ENCODE assay signal across 24 cellular contexts in the genomic region with DNA sequence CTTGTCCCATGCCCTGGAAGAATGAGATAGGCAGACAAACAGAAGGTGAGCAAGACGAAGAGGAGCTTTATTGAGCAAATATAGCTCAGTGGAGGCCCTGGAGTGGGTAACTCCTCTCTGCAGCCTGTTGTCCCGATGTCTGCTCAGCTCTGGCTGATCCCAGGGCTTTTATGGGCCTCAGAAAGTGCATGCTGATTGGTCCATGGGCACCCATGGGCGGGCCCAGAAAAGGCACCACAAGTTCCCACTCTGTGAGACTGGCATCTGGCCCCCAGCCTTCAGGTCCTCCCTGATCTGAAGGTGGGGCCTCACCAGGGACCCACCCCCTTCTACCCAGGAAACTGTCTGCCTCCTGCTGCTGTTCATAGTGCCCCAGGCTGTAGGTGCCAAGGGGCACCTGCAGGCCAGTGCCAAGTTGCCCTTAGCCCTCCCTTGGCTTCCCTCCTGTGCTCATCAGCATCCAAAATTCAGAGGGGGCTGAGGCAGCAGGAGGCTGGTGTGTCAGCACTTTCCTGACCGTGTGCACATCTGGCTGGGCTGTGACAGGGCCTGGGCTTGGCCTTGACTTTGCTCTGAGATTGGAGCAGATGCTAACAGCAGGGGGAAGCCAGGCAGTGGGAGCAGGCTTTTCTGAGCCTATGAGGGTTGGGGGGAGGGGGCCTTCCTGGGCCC. TPM values are rescaled to one million over a fixed set of nuclear protein-coding genes. Genes with fewer than 3 reads are reported as not detected.
"Had no signal": no experiment of that assay in that cellular context is flagged by ENCODE, and none has a peak within 500 bp of the region (broad histone marks: within the 10 kb centered on the region; RNA-seq: fewer than 3 reads in every experiment).

No MANE protein-coding gene starts in this region.

- H3K36me3 ChIP-seq: esophagus muscularis mucosa, gastroesophageal sphincter, left ventricle myocardium inferior, lower lobe of right lung, right lobe of liver, suprapubic skin, thyroid gland had no signal

- H3K9ac ChIP-seq: parathyroid adenoma had no signal

- H3K4me3 ChIP-seq: esophagus muscularis mucosa, gastroesophageal sphincter, left ventricle myocardium inferior, lower lobe of right lung, psoas muscle, right lobe of liver, suprapubic skin, thyroid gland had no signal

- H3K9me3 ChIP-seq: esophagus muscularis mucosa, gastroesophageal sphincter, left ventricle myocardium inferior, lower lobe of right lung, psoas muscle, right lobe of liver, suprapubic skin, thyroid gland had no signal

- H3K27ac ChIP-seq: epithelial cell of prostate, esophagus muscularis mucosa, gastroesophageal sphincter, left ventricle myocardium inferior, lower lobe of right lung, parathyroid adenoma, psoas muscle, right lobe of liver, suprapubic skin, thyroid gland had no signal

- H3K27me3 ChIP-seq: right lobe of liver, thyroid gland had no signal

- H2AFZ ChIP-seq: parathyroid adenoma had no signal

- DNase-seq: effector memory CD4-positive, alpha-beta T cell; foreskin fibroblast; glutamatergic neuron; immature natural killer cell; kidney; left cardiac atrium; left ventricle myocardium inferior; lower lobe of right lung; midbrain; psoas muscle; retina; right lobe of liver; stimulated activated CD4-positive, alpha-beta T cell treated with anti-CD3 and anti-CD28 coated beads, Interleukin-4, amount 100 ng/mL, for 1 hour; stimulated activated CD8-positive, alpha-beta memory T cell treated with anti-CD3 and anti-CD28 coated beads, Interleukin-4, amount 100 ng/mL, for 48 hours; stimulated activated naive CD8-positive, alpha-beta T cell treated with anti-CD3 and anti-CD28 coated beads, Interleukin-15, Interleukin-2, amounts not matched to agents 100 U/mL and 50 U/mL, for 24 hours; thyroid gland had no signal

- H3K4me1 ChIP-seq: esophagus muscularis mucosa, left ventricle myocardium inferior, lower lobe of right lung, parathyroid adenoma, psoas muscle, right lobe of liver, suprapubic skin, thyroid gland had no signal

- ATAC-seq: gastroesophageal sphincter; lower lobe of right lung; natural killer cell treated with Interleukin-12 subunit alpha and Interleukin-12 subunit beta and Interleukin-15 and Interleukin-18, amount 100 ng/mL, for 72 hours; psoas muscle; right lobe of liver; stimulated activated effector memory CD8-positive, alpha-beta T cell treated with anti-CD3 and anti-CD28 coated beads, Interleukin-12 subunit alpha, Interleukin-12 subunit beta, amount 100 ng/mL, for 72 hours; stimulated activated naive CD8-positive, alpha-beta T cell treated with anti-CD3 and anti-CD28 coated beads, Interleukin-15, Interleukin-2, amounts not matched to agents 100 U/mL and 50 U/mL, for 24 hours had no signal

- H3K79me2 ChIP-seq: parathyroid adenoma had no signal

RNA-seq across cellular contexts. Expression of a gene that starts 35.4 kb away (rescaled TPM):
- total RNA-seq: esophagus muscularis mucosa; gastroesophageal sphincter; kidney; left cardiac atrium; left ventricle myocardium inferior; lower lobe of right lung; natural killer cell treated with Interleukin-12 subunit alpha and Interleukin-12 subunit beta and Interleukin-15 and Interleukin-18, amount 100 ng/mL, for 72 hours; omental fat pad; psoas muscle; right lobe of liver; suprapubic skin; thyroid gland had no signal
- polyA plus RNA-seq: immature natural killer cell, psoas muscle had no signal
